Comparison of ENCODE assay signal across 25 cellular contexts in genomic region chr2:208415255-208415654, GRCh38. TPM values are rescaled to one million over a fixed set of nuclear protein-coding genes. Genes with fewer than 3 reads are reported as not detected.
A peak's percentile ranks its signal among the peaks of the same experiment; 100 is the strongest.
DNase-seq lines count a peak whose midpoint lies in the region; ATAC-seq, FAIRE-seq and TF ChIP-seq lines count a peak whose summit lies in the region.
"Had no signal": no experiment of that assay in that cellular context is flagged by ENCODE, and none has a peak within 500 bp of the region (broad histone marks: within the 10 kb centered on the region; RNA-seq: fewer than 3 reads in every experiment).

No MANE protein-coding gene starts in this region.

- H3K27ac ChIP-seq in GM12878 (ENCODE audit: control insufficient read depth, insufficient read depth), result no peak overlapping the region
- H3K27ac ChIP-seq in testis, result no peak overlapping the region
- H3K27ac ChIP-seq: 22Rv1, hepatocyte, KMS-11, lower lobe of right lung, RWPE1 had no signal

- peaks cover 13% of the 10 kb centered on the region for H3K27me3 Mint-ChIP-seq in activated CD4-positive, alpha-beta T cell treated with anti-CD3 and anti-CD28 coated beads for 36 hours

- H3K4me1 Mint-ChIP-seq in activated CD4-positive, alpha-beta T cell treated with anti-CD3 and anti-CD28 coated beads for 36 hours, result no peaks in the 10 kb centered on the region
- H3K4me1 Mint-ChIP-seq: activated naive CD8-positive, alpha-beta T cell treated with anti-CD3 and anti-CD28 coated beads, Interleukin-2, amount 50 U/mL, for 24 hours; B cell had no signal

- H3K4me3 ChIP-seq in GM12878, result no peak overlapping the region
- no peak overlapping the region for H3K4me3 ChIP-seq in testis
- H3K4me3 ChIP-seq: hepatocyte, lower lobe of right lung had no signal

- no peak overlapping the region for H3K4me2 ChIP-seq in GM12878 (ENCODE audit: control insufficient read depth, insufficient read depth)
- H3K4me2 ChIP-seq: hepatocyte, KMS-11 had no signal

- TF ChIP-seq CTCF in GM12878 (IDR thresholded peaks at IDR 0.05 in 2 of 3, conservative IDR thresholded peaks at IDR 0.05 in 1 of 3; ENCODE audit: control insufficient read depth in 2 of 3, extremely low read depth in 1 of 3, insufficient read depth in 1 of 3, low read depth in 3 of 3, low read length in 3 of 3) (no peak), testis (IDR thresholded peaks at IDR 0.05) (no peak)

- no peak for TF ChIP-seq EP300 in GM12878 (IDR thresholded peaks at IDR 0.05; ENCODE audit: borderline replicate concordance in 1 of 2, control insufficient read depth in 1 of 2, low read depth in 2 of 2, low read length in 2 of 2)

- TF ChIP-seq POLR2A in GM12878 (IDR thresholded peaks at IDR 0.05; ENCODE audit: low read depth, low read length) (no peak), testis (IDR thresholded peaks at IDR 0.05) (no peak)

- POLR2A ChIA-PET in activated CD4-positive, alpha-beta T cell treated with anti-CD3 and anti-CD28 coated beads for 36 hours (lab: Charles Lee), result no interaction called here
- POLR2A ChIA-PET in GM12878 (lab: Charles Lee), result no interaction called here

- H3K9ac ChIP-seq in GM12878 (ENCODE audit: control insufficient read depth, insufficient read depth, low read length), result no peak overlapping the region
- H3K9ac ChIP-seq: KMS-11 had no signal

- no peaks in the 10 kb centered on the region for H3K4me1 ChIP-seq in GM12878 (ENCODE audit: control insufficient read depth, insufficient read depth, low read length)
- H3K4me1 ChIP-seq in testis, result no peaks in the 10 kb centered on the region
- H3K4me1 ChIP-seq: Caco-2, lower lobe of right lung had no signal

- TF ChIP-seq RAD21 in GM12878 (IDR thresholded peaks at IDR 0.05; ENCODE audit: insufficient read depth, low read depth, low read length), result no peak

- H3K9me3 Mint-ChIP-seq in activated CD4-positive, alpha-beta T cell treated with anti-CD3 and anti-CD28 coated beads for 36 hours (ENCODE audit: low read depth), result no peaks in the 10 kb centered on the region
- H3K9me3 Mint-ChIP-seq: activated naive CD8-positive, alpha-beta T cell treated with anti-CD3 and anti-CD28 coated beads, Interleukin-2, amount 50 U/mL, for 24 hours had no signal

- H3K36me3 ChIP-seq in GM12878 (ENCODE audit: control insufficient read depth in 2 of 2, insufficient read depth in 2 of 2, low read length in 1 of 2) (no peaks in the 10 kb centered on the region), testis (ENCODE audit: low read depth, missing control alignments) (no peaks in the 10 kb centered on the region)
- H3K36me3 ChIP-seq: lower lobe of right lung had no signal

- H3K36me3 Mint-ChIP-seq in activated CD4-positive, alpha-beta T cell treated with anti-CD3 and anti-CD28 coated beads for 36 hours (ENCODE audit: low read depth), result no peaks in the 10 kb centered on the region
- H3K36me3 Mint-ChIP-seq: activated CD8-positive, alpha-beta memory T cell treated with anti-CD3 and anti-CD28 coated beads, Interleukin-2, amount 10 ng/mL, durations not matched to agents 7 days and 5 days had no signal

- SMC1A ChIA-PET in GM12878 (lab: Charles Lee; ENCODE audit: uncharacterized antibody, unreplicated experiment), result interaction anchor here (1.3 to 1.9 kb wide), 2 partner anchors 10 to 141 kb away, joined by 3 to 4 read pairs; no protein-coding TSS in a partner anchor

- no peaks in the 10 kb centered on the region for H4K20me1 ChIP-seq in GM12878 (ENCODE audit: control insufficient read depth, insufficient read depth)

- H3K9me3 ChIP-seq in GM12878 (replicated peaks; ENCODE audit: control insufficient read depth, insufficient read depth, low read length) (no peaks in the 10 kb centered on the region), testis (no peaks in the 10 kb centered on the region)
- H3K9me3 ChIP-seq: lower lobe of right lung had no signal

- no peaks in the 10 kb centered on the region for H3K79me2 ChIP-seq in GM12878 (ENCODE audit: control insufficient read depth, insufficient read depth, low read length)
- H3K79me2 ChIP-seq: hepatocyte had no signal

- RAD21 ChIA-PET in GM12878 (lab: Charles Lee; ENCODE audit: unreplicated experiment), result no interaction called here

- ATAC-seq in activated CD4-positive, alpha-beta T cell treated with anti-CD3 and anti-CD28 coated beads for 36 hours, result peak; percentile 57
- ATAC-seq in HG02571 (IDR thresholded peaks at IDR 0.05; ENCODE audit: unreplicated experiment) (peak; percentile 61), HG03159 (IDR thresholded peaks at IDR 0.05; ENCODE audit: unreplicated experiment) (peak; percentile 58), GM12878 (peak; percentile 91)
- ATAC-seq: activated naive CD8-positive, alpha-beta T cell treated with anti-CD3 and anti-CD28 coated beads, Interleukin-2, amount 50 U/mL, for 24 hours; lower lobe of right lung had no signal

- DNase-seq in activated CD4-positive, alpha-beta T cell treated with anti-CD3 and anti-CD28 coated beads for 36 hours, result no peak
- no peak for DNase-seq in activated CD4-positive, alpha-beta T cell treated with anti-CD3 and anti-CD28 coated beads for 4 hours
- no peak for DNase-seq in GM12878 (ENCODE audit: low read depth, low spot score)
- no peak for DNase-seq in NCI-H1417 treated with DMSO at 0.1 percent for 48 hours (lab: John Stamatoyannopoulos, UW)
- no peak for DNase-seq in testis
- DNase-seq in effector CD4-positive, alpha-beta T cell, result no peak
- DNase-seq: activated CD4-positive, CD25-positive, alpha-beta regulatory T cell treated with anti-CD3 and anti-CD28 coated beads, Interleukin-2, amount 50 U/mL, for 72 hours; activated CD8-positive, alpha-beta memory T cell treated with anti-CD3 and anti-CD28 coated beads, Interleukin-2, amount 10 ng/mL, durations not matched to agents 7 days and 5 days; activated naive CD8-positive, alpha-beta T cell treated with anti-CD3 and anti-CD28 coated beads, Interleukin-2, amount 50 U/mL, for 24 hours; Caco-2; cortex of kidney; lower lobe of right lung; NCI-H2029 treated with DMSO at 0.1 percent for 48 hours; NCI-H510A treated with DMSO at 0.1 percent for 48 hours; stimulated activated CD8-positive, alpha-beta memory T cell treated with anti-CD3 and anti-CD28 coated beads, Interleukin-4, amount 100 ng/mL, for 48 hours had no signal

- no peak for FAIRE-seq in GM12878 (lab: Jason Lieb, UNC)
- FAIRE-seq: islet of Langerhans, urothelium cell line had no signal

- CTCF ChIA-PET in activated CD4-positive, alpha-beta T cell treated with anti-CD3 and anti-CD28 coated beads for 36 hours (lab: Charles Lee), result interaction anchor here (1.2 kb wide), 1 partner anchor 8 kb away, joined by 6 read pairs; the partner anchor contains the start of gene PTH2R
- CTCF ChIA-PET in GM12878 (lab: Yijun Ruan, JAX), result interaction anchor here (0.5 to 1.9 kb wide), 8 partner anchors 8 to 898 kb away, joined by 3 to 4 read pairs (median 3); partner anchors contain the start of gene PTH2R

- 33% methylated on average over 4 of the region's 4 CpGs for WGBS in GM12878 (ENCODE audit: insufficient coverage, insufficient replicate concordance, low lambda C conversion rate, missing lambda C conversion rate)
- 95 to 96% methylated on average over 4 of the region's 4 CpGs for WGBS in testis, 2 donors

- H3K4me3 Mint-ChIP-seq in activated CD4-positive, alpha-beta T cell treated with anti-CD3 and anti-CD28 coated beads for 36 hours, result no peak overlapping the region
- H3K4me3 Mint-ChIP-seq: activated CD8-positive, alpha-beta memory T cell treated with anti-CD3 and anti-CD28 coated beads, Interleukin-2, amount 10 ng/mL, durations not matched to agents 7 days and 5 days; activated naive CD8-positive, alpha-beta T cell treated with anti-CD3 and anti-CD28 coated beads, Interleukin-2, amount 50 U/mL, for 24 hours; B cell had no signal

- BruUV-seq in GM12878 (replicated peaks; lab: Mats Ljungman, UMichigan), result no TSS peak

- no peaks in the 10 kb centered on the region for H3K27me3 ChIP-seq in GM12878 (replicated peaks in 1 of 2; ENCODE audit: control insufficient read depth in 2 of 2, insufficient read depth in 2 of 2, low read length in 1 of 2)
- no peaks in the 10 kb centered on the region for H3K27me3 ChIP-seq in testis
- H3K27me3 ChIP-seq: hepatocyte had no signal

- in situ Hi-C loops in GM12878 (cut with MboI), result no loop called here

- H2AFZ ChIP-seq in GM12878 (ENCODE audit: control insufficient read depth, low read depth, low read length), result no peak overlapping the region
- H2AFZ ChIP-seq: hepatocyte had no signal

- H3K27ac Mint-ChIP-seq in activated CD4-positive, alpha-beta T cell treated with anti-CD3 and anti-CD28 coated beads for 36 hours, result no peak overlapping the region
- H3K27ac Mint-ChIP-seq: activated CD8-positive, alpha-beta memory T cell treated with anti-CD3 and anti-CD28 coated beads, Interleukin-2, amount 10 ng/mL, durations not matched to agents 7 days and 5 days; activated naive CD8-positive, alpha-beta T cell treated with anti-CD3 and anti-CD28 coated beads, Interleukin-2, amount 50 U/mL, for 24 hours; B cell had no signal

- intact Hi-C loops in activated CD4-positive, alpha-beta T cell treated with anti-CD3 and anti-CD28 coated beads for 36 hours (cut with DNase I, micrococcal nuclease), result no loop called here
- intact Hi-C loops in GM12878 (cut with micrococcal nuclease; ENCODE audit: unreplicated experiment), result no loop called here
- intact Hi-C loops in testis (cut with DNase I; ENCODE audit: low total_unique reads), result no loop called here

TF ChIP-seq in GM12878, 131 proteins besides CTCF, POLR2A, EP300 and RAD21 (continues in another document):
- 0 out of 2 replicates have a peak, but pooled peaks have one; percentile 19 for TF ChIP-seq BCL11A (IDR thresholded peaks at IDR 0.05; ENCODE audit: low read depth, low read length)
- TF ChIP-seq TCF7 (IDR thresholded peaks at IDR 0.05; ENCODE audit: borderline replicate concordance), result no peak

RNA-seq across cellular contexts. Expression of gene PTH2R, which starts 8.7 kb away (rescaled TPM):
- under 1 TPM in 1 of 2 experiments, not detected in 1; 0.14 TPM for total RNA-seq in activated CD4-positive, alpha-beta T cell treated with anti-CD3 and anti-CD28 coated beads for 36 hours
- total RNA-seq in GM12878 (2013; cell fraction: nucleolus; rRNA removed), result 0.15 and 0.20 TPM in 2 replicates
- total RNA-seq in GM12878 (2014; rRNA removed), result 0.05 and 0.06 TPM in 2 replicates
- not detected in 2 replicates for total RNA-seq in GM12878 (2014; rRNA removed; fragmentation: Illumina TruSeq; extraction: Trizol)
- not detected in 2 replicates for total RNA-seq in GM12878 (2021)
- not detected for polyA plus RNA-seq in GM12878 (2011; ENCODE audit: low read depth)
- polyA plus RNA-seq in GM12878 (2011; rRNA removed), result 0.03 TPM in 2 replicates
- not detected in 2 replicates for polyA plus RNA-seq in GM12878 (2011; cell fraction: cytosol; rRNA removed)
- polyA plus RNA-seq in GM12878 (2011; cell fraction: nucleus; rRNA removed), result 0.04 and 0.13 TPM in 2 replicates
- polyA plus RNA-seq in GM12878 (2012), result not detected in 2 replicates
- polyA plus RNA-seq in GM12878 (2014; fragmentation: Illumina TruSeq; extraction: Trizol), result 0.01 TPM in 1 of 2 replicates, not detected in the other
- not detected for polyA plus RNA-seq in GM12878 (2014; fragmentation: Nextera tagmentation; extraction: Ambion mirVana)
- not detected in 2 replicates for polyA plus RNA-seq in GM12878 (2014; rRNA removed)
- polyA plus RNA-seq in GM12878 (2016; fragmentation: Nextera tagmentation; extraction: Ambion mirVana), result not detected
- 0.31 TPM in 1 of 2 replicates, not detected in the other for polyA minus RNA-seq in GM12878 (2011; rRNA and poly(A)+ RNA removed)
- polyA minus RNA-seq in GM12878 (2011; cell fraction: cytosol; rRNA and poly(A)+ RNA removed), result not detected in 2 replicates
- polyA minus RNA-seq in GM12878 (2011; cell fraction: nucleus; rRNA and poly(A)+ RNA removed), result 0.24 and 0.77 TPM in 2 replicates
- 1 to 10 TPM; 1.5 to 1.9 TPM for total RNA-seq in testis
- polyA plus RNA-seq in testis (ENCODE audit: insufficient read depth, low read depth, low replicate concordance), result 1.3 TPM
- total RNA-seq: hepatocyte, HT-29 had no signal
- polyA plus RNA-seq: hepatocyte had no signal
